Comparison of ENCODE assay signal across 26 cellular contexts in genomic region chr20:3652217-3652616, GRCh38. TPM values are rescaled to one million over a fixed set of nuclear protein-coding genes. Genes with fewer than 3 reads are reported as not detected.
DNase-seq lines count a peak whose midpoint lies in the region; ATAC-seq, FAIRE-seq and TF ChIP-seq lines count a peak whose summit lies in the region.
"Had no signal": no experiment of that assay in that cellular context is flagged by ENCODE, and none has a peak within 500 bp of the region (broad histone marks: within the 10 kb centered on the region; RNA-seq: fewer than 3 reads in every experiment).

No MANE protein-coding gene starts in this region.

- BruUV-seq in OCI-LY7 (replicated peaks; lab: Mats Ljungman, UMichigan), result no TSS peak

- H3K27ac ChIP-seq in MM.1S (ENCODE audit: low read length), result peak overlapping the region; percentile 84; the same call in 1 of the 2 replicates
- no peak overlapping the region for H3K27ac ChIP-seq in OCI-LY7 (ENCODE audit: low read depth, low read length, poor library complexity, severe bottlenecking)
- H3K27ac ChIP-seq in small intestine (ENCODE audit: low read depth in 1 of 2, low read length in 1 of 2), result no peak overlapping the region
- H3K27ac ChIP-seq: KMS-11, left ventricle myocardium inferior, prostate gland had no signal

- no peak for FAIRE-seq in small intestine (lab: Jason Lieb, UNC)

- intact Hi-C loops in OCI-LY7 (cut with micrococcal nuclease; ENCODE audit: unreplicated experiment), result loop anchor here (10.0 kb wide), 1 partner anchor 63 kb away; the partner anchor contains the start of gene SIGLEC1

- POLR2A ChIA-PET in OCI-LY7 (lab: Charles Lee), result no interaction called here

- no peak for ATAC-seq in GM19035 (IDR thresholded peaks at IDR 0.05; ENCODE audit: unreplicated experiment)
- no peak for ATAC-seq in HG02678 (IDR thresholded peaks at IDR 0.05; ENCODE audit: unreplicated experiment)
- ATAC-seq: HCT116 had no signal

- H3K4me3 ChIP-seq in MM.1S (ENCODE audit: low read length) (no peak overlapping the region), OCI-LY7 (ENCODE audit: low read depth, low read length, poor library complexity, severe bottlenecking) (no peak overlapping the region), small intestine (ENCODE audit: low read depth in 1 of 2, low read length in 2 of 2) (no peak overlapping the region)
- H3K4me3 ChIP-seq: hepatocyte, left ventricle myocardium inferior, prostate gland had no signal

- no peaks in the 10 kb centered on the region for H3K36me3 ChIP-seq in MM.1S (replicated peaks; ENCODE audit: insufficient read depth, low read length)
- H3K36me3 ChIP-seq in OCI-LY7 (ENCODE audit: insufficient read depth, low read length), result no peaks in the 10 kb centered on the region
- peaks cover 2 to 13% of the 10 kb centered on the region in 2 donors for H3K36me3 ChIP-seq in small intestine (ENCODE audit: control insufficient read depth in 2 of 2, insufficient read depth in 2 of 2, low read length in 2 of 2)
- H3K36me3 ChIP-seq: prostate gland had no signal

- no peaks in the 10 kb centered on the region for H3K79me2 ChIP-seq in MM.1S (ENCODE audit: low read length)
- H3K79me2 ChIP-seq in OCI-LY7 (ENCODE audit: insufficient read depth, low read depth, low read length), result no peaks in the 10 kb centered on the region
- H3K79me2 ChIP-seq: hepatocyte had no signal

- H3K9me3 ChIP-seq in MM.1S (replicated peaks; ENCODE audit: insufficient read depth, low read length) (no peaks in the 10 kb centered on the region), OCI-LY7 (ENCODE audit: low read length) (no peaks in the 10 kb centered on the region), small intestine (ENCODE audit: control insufficient read depth, low read depth) (no peaks in the 10 kb centered on the region)
- H3K9me3 ChIP-seq: prostate gland had no signal

- H3K9me2 ChIP-seq in MM.1S (replicated peaks; ENCODE audit: insufficient read depth, low read length), result no peaks in the 10 kb centered on the region
- H3K9me2 ChIP-seq in OCI-LY7 (ENCODE audit: insufficient read depth, low read length), result no peaks in the 10 kb centered on the region

- no peak overlapping the region for H3K9ac ChIP-seq in MM.1S (ENCODE audit: low read length)
- H3K9ac ChIP-seq: KMS-11 had no signal

- CTCF ChIA-PET in OCI-LY7 (lab: Charles Lee; ENCODE audit: unreplicated experiment), result no interaction called here

- DNase-seq in NCI-H2171 treated with DMSO at 0.1 percent for 48 hours (lab: John Stamatoyannopoulos, UW), result peak; percentile 65
- no peak for DNase-seq in NCI-H2171 (lab: John Stamatoyannopoulos, UW)
- DNase-seq in MM.1S, result peak; percentile 86
- peak; percentile 48 for DNase-seq in OCI-LY7 (ENCODE audit: low spot score)
- peak; percentile 18 for DNase-seq in small intestine
- no peak for DNase-seq in HT-29 (ENCODE audit: low spot score)
- DNase-seq: activated CD4-positive, alpha-beta T cell treated with anti-CD3 and anti-CD28 coated beads, Interleukin-2, amount 50 U/mL, for 48 hours; activated CD4-positive, CD25-positive, alpha-beta regulatory T cell; activated effector memory CD4-positive, alpha-beta T cell treated with anti-CD3 and anti-CD28 coated beads, Interleukin-2, amount 50 U/mL, for 16 hours; effector CD8-positive, alpha-beta T cell; foreskin melanocyte; immature natural killer cell; left ventricle myocardium inferior; NCI-H446 had no signal

- peak; percentile 6; the same call in 1 of the 2 replicates for TF ChIP-seq CTCF in MM.1S (IDR thresholded peaks at IDR 0.05; ENCODE audit: low read length)
- TF ChIP-seq CTCF in OCI-LY7 (conservative IDR thresholded peaks at IDR 0.05; ENCODE audit: low read length), result no peak

- WGBS in small intestine, 3 donors, result 42 to 71% (median 52%) methylated on average over 8 of the region's 8 CpGs

- peaks cover 21% of the 10 kb centered on the region for H3F3A ChIP-seq in MM.1S (ENCODE audit: insufficient read depth, low read length)

- H3K4me1 ChIP-seq in MM.1S (ENCODE audit: low read length) (peaks cover 33% of the 10 kb centered on the region), OCI-LY7 (ENCODE audit: insufficient read depth, low read length, poor library complexity, severe bottlenecking) (peaks cover 8% of the 10 kb centered on the region), small intestine (ENCODE audit: control insufficient read depth in 2 of 2, insufficient read depth in 1 of 2, low read depth in 1 of 2, low read length in 1 of 2) (no peaks in the 10 kb centered on the region)
- H3K4me1 ChIP-seq: left ventricle myocardium inferior, prostate gland had no signal

- H2AFZ ChIP-seq in MM.1S (ENCODE audit: low read length) (no peak overlapping the region), OCI-LY7 (ENCODE audit: low read length) (no peak overlapping the region; the same call in 1 of the 2 replicates)
- H2AFZ ChIP-seq: hepatocyte had no signal

- no peaks in the 10 kb centered on the region for H3K27me3 ChIP-seq in MM.1S (replicated peaks; ENCODE audit: insufficient read depth, low read length)
- H3K27me3 ChIP-seq in small intestine (ENCODE audit: control insufficient read depth in 2 of 2, insufficient read depth in 2 of 2, low read length in 2 of 2), result no peaks in the 10 kb centered on the region
- H3K27me3 ChIP-seq: hepatocyte had no signal

- H4K20me1 ChIP-seq in MM.1S (ENCODE audit: insufficient read depth, low read length), result no peaks in the 10 kb centered on the region
- no peaks in the 10 kb centered on the region for H4K20me1 ChIP-seq in OCI-LY7 (ENCODE audit: insufficient read depth, low read length)

- H3K4me2 ChIP-seq in MM.1S (ENCODE audit: low read depth, low read length) (no peak overlapping the region; the same call in 1 of the 2 replicates), OCI-LY7 (ENCODE audit: low read length) (no peak overlapping the region)
- H3K4me2 ChIP-seq: hepatocyte, KMS-11 had no signal

RNA-seq across cellular contexts. Expression of gene GFRA4, which starts 11.0 kb away (rescaled TPM):
- not detected in 2 replicates for total RNA-seq in OCI-LY7 (2014; rRNA removed; shearing (Covaris generic))
- not detected in 2 replicates for total RNA-seq in OCI-LY7 (2022)
- not detected for polyA plus RNA-seq in small intestine
- not detected in 2 replicates for total RNA-seq in HT-29 (2014; rRNA removed; shearing (Covaris generic))
- total RNA-seq: esophagus mucosa; hepatocyte; left ventricle myocardium inferior; mesothelial cell of epicardium; natural killer cell treated with Interleukin-12 subunit alpha and Interleukin-12 subunit beta and Interleukin-15 and Interleukin-18, amount 100 ng/mL, for 72 hours; prostate gland; subcutaneous adipose tissue; urinary bladder had no signal
- polyA plus RNA-seq: CD14-positive monocyte, hepatocyte, immature natural killer cell, urinary bladder had no signal

RNA-seq across cellular contexts. Expression of gene ADAM33, which starts 29.6 kb away (rescaled TPM):
- not detected in 2 replicates for total RNA-seq in OCI-LY7 (2014; rRNA removed; shearing (Covaris generic))
- not detected in 2 replicates for total RNA-seq in OCI-LY7 (2022)
- 10 to 100 TPM in 1 of 3 donors, under 1 TPM in 2; 0.22 to 10.9 (median 0.27) TPM for polyA plus RNA-seq in small intestine
- not detected in 2 replicates for total RNA-seq in HT-29 (2014; rRNA removed; shearing (Covaris generic))
- total RNA-seq: natural killer cell treated with Interleukin-12 subunit alpha and Interleukin-12 subunit beta and Interleukin-15 and Interleukin-18, amount 100 ng/mL, for 72 hours had no signal
- polyA plus RNA-seq: CD14-positive monocyte, immature natural killer cell had no signal

Comparison
In these comparisons a context has a peak if more than half of its experiments do, and no peak if none do; other contexts are left out.
1. DNase-seq: peak in NCI-H2171 treated with DMSO at 0.1 percent for 48 hours (single experiment), MM.1S (single experiment), OCI-LY7 (single experiment) and small intestine (single experiment); none in NCI-H2171 (single experiment) and HT-29 (single experiment).